Comparison of ENCODE assay signal across 22 cellular contexts in the genomic region with DNA sequence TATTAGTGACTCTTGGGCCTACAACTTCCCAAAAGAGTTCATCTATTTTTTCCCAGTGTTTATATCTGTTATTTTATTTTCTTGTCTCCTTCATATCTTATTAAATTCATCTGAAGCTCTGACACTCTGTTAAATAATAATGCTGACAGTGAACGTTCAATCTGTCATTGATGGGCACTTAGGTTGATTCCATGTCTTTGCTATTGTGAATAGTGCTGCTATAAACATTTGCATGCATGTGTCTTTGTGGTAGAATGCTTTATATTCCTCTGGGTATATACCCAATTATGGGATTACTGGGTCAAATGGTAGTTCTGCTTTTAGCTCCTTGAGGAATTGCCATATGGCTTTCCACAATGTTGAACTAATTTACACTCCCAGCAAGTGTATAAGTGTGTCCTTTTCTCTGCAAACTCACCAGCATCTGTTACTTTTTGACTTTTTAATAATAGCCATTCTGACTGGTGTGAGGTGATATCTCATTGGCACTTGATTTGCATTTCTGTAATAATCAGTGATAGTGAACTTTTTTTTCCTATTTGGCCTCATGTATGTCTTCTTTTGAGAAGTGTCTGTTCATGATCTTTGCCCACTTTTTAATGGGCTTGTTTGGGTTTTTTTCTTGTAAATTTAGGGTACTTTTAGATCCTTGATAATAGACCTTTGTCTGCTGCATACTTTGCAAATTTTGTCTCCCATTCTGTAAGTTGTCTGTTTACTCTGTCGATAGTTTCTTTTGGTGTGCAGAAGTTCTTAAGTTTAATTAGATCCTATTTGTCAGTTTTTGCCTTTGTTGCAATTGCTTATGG.
DNase-seq lines count a peak whose midpoint lies in the region; ATAC-seq and TF ChIP-seq lines count a peak whose summit lies in the region.
"Had no signal": no experiment of that assay in that cellular context is flagged by ENCODE, and none has a peak within 500 bp of the region (broad histone marks: within the 10 kb centered on the region; RNA-seq: fewer than 3 reads in every experiment).

No MANE protein-coding gene starts in this region.

- no peak for TF ChIP-seq CTCF in neural cell (IDR thresholded peaks at IDR 0.05; ENCODE audit: poor library complexity, severe bottlenecking)

- H3K4me3 Mint-ChIP-seq in activated naive CD4-positive, alpha-beta T cell treated with anti-CD3 and anti-CD28 coated beads for 36 hours = no peak overlapping the region
- H3K4me3 Mint-ChIP-seq: CD4-positive, alpha-beta T cell; T-helper 1 cell treated with Interleukin-12 subunit alpha and Interleukin-12 subunit beta and Interleukin-4 antibody, amounts not matched to agents 30 μg/mL and 1 μg/mL, for 36 hours had no signal

- peak; percentile 98 for TF ChIP-seq EP300 in neural cell (conservative IDR thresholded peaks at IDR 0.05; ENCODE audit: poor library complexity, severe bottlenecking)

- H2AFZ ChIP-seq in Karpas-422 (ENCODE audit: low read length) = no peak overlapping the region
- no peak overlapping the region for H2AFZ ChIP-seq in neural cell (ENCODE audit: low read depth, low read length)

- peak overlapping the region; percentile 35 for H3K4me2 ChIP-seq in Karpas-422 (ENCODE audit: low read depth, low read length, poor library complexity, severe bottlenecking)
- no peak overlapping the region for H3K4me2 ChIP-seq in neural cell (ENCODE audit: low read length)
- H3K4me2 ChIP-seq: BLaER1 treated with 17β-estradiol and CSF1 and Interleukin-3, amounts not matched to agents 10 nM and 100 nM; SK-N-SH had no signal

- H3K27me3 Mint-ChIP-seq in activated naive CD4-positive, alpha-beta T cell treated with anti-CD3 and anti-CD28 coated beads for 36 hours (ENCODE audit: low read depth) = no peaks in the 10 kb centered on the region

- H3K4me3 ChIP-seq in Karpas-422 (ENCODE audit: low read length) (no peak overlapping the region), neural cell (ENCODE audit: low read length) (no peak overlapping the region)
- H3K4me3 ChIP-seq: BLaER1 treated with 17β-estradiol and CSF1 and Interleukin-3, amounts not matched to agents 10 nM and 100 nM had no signal

- H3K4me1 Mint-ChIP-seq in activated naive CD4-positive, alpha-beta T cell treated with anti-CD3 and anti-CD28 coated beads for 36 hours (ENCODE audit: low read depth) = no peaks in the 10 kb centered on the region

- H3K36me3 Mint-ChIP-seq in activated naive CD4-positive, alpha-beta T cell treated with anti-CD3 and anti-CD28 coated beads for 36 hours (ENCODE audit: low read depth) = no peaks in the 10 kb centered on the region

- H3F3A ChIP-seq in neural cell (ENCODE audit: insufficient read depth, low read length, poor library complexity, severe bottlenecking) = no peaks in the 10 kb centered on the region

- no peak for TF ChIP-seq RAD21 in neural cell (conservative IDR thresholded peaks at IDR 0.05)

- no peak overlapping the region for H3K27ac ChIP-seq in Karpas-422 (ENCODE audit: low read length)
- H3K27ac ChIP-seq in neural cell (ENCODE audit: low read length) = no peak overlapping the region
- H3K27ac ChIP-seq: BLaER1 treated with 17β-estradiol and CSF1 and Interleukin-3, amounts not matched to agents 10 nM and 100 nM had no signal

- no peaks in the 10 kb centered on the region for H3K79me2 ChIP-seq in Karpas-422 (ENCODE audit: low read length)
- H3K79me2 ChIP-seq in neural cell (replicated peaks; ENCODE audit: insufficient read depth, low read length) = no peaks in the 10 kb centered on the region

- no peaks in the 10 kb centered on the region for H3K9me3 Mint-ChIP-seq in activated naive CD4-positive, alpha-beta T cell treated with anti-CD3 and anti-CD28 coated beads for 36 hours
- H3K9me3 Mint-ChIP-seq: CD4-positive, alpha-beta T cell had no signal

- H3K9me2 ChIP-seq in Karpas-422 (replicated peaks; ENCODE audit: insufficient read depth, low read length) (no peaks in the 10 kb centered on the region), neural cell (ENCODE audit: insufficient read depth, low read length) (no peaks in the 10 kb centered on the region)
- H3K9me2 ChIP-seq: SK-N-SH had no signal

- H3K27ac Mint-ChIP-seq in activated naive CD4-positive, alpha-beta T cell treated with anti-CD3 and anti-CD28 coated beads for 36 hours = no peak overlapping the region
- H3K27ac Mint-ChIP-seq: CD4-positive, alpha-beta T cell; T-helper 1 cell treated with Interleukin-12 subunit alpha and Interleukin-12 subunit beta and Interleukin-4 antibody, amounts not matched to agents 30 μg/mL and 1 μg/mL, for 36 hours had no signal

- H3K4me1 ChIP-seq in Karpas-422 (ENCODE audit: low read length) = peaks cover 23% of the 10 kb centered on the region
- H3K4me1 ChIP-seq: BLaER1 treated with 17β-estradiol and CSF1 and Interleukin-3, amounts not matched to agents 10 nM and 100 nM had no signal

- H3K9me3 ChIP-seq in Karpas-422 (ENCODE audit: low read length) = no peaks in the 10 kb centered on the region
- H3K9me3 ChIP-seq in neural cell (ENCODE audit: low read length) = no peaks in the 10 kb centered on the region
- H3K9me3 ChIP-seq: BLaER1 treated with 17β-estradiol and CSF1 and Interleukin-3, amounts not matched to agents 10 nM and 100 nM; SK-N-SH had no signal

- H3K27me3 ChIP-seq in Karpas-422 (ENCODE audit: low read length) (no peaks in the 10 kb centered on the region; the same call in 1 of the 2 replicates), neural cell (ENCODE audit: insufficient read depth, low read depth, low read length) (no peaks in the 10 kb centered on the region)
- H3K27me3 ChIP-seq: BLaER1 treated with 17β-estradiol and CSF1 and Interleukin-3, amounts not matched to agents 10 nM and 100 nM had no signal

- intact Hi-C loops in activated naive CD4-positive, alpha-beta T cell treated with anti-CD3 and anti-CD28 coated beads for 36 hours (cut with micrococcal nuclease) = no loop called here

- no peak for ATAC-seq in activated CD4-positive, CD25-positive, alpha-beta regulatory T cell treated with anti-CD3 and anti-CD28 coated beads, Interleukin-2, amount 50 U/mL, for 24 hours

- DNase-seq in DMS 273 (lab: John Stamatoyannopoulos, UW; ENCODE audit: unreplicated experiment) (peak; percentile 68), Karpas-422 (peak; percentile 44), NCI-H526 treated with DMSO at 0.1 percent for 48 hours (lab: John Stamatoyannopoulos, UW) (peak; percentile 6)
- DNase-seq in activated CD8-positive, alpha-beta memory T cell treated with anti-CD3 and anti-CD28 coated beads for 24 hours = no peak
- DNase-seq in activated naive CD4-positive, alpha-beta T cell treated with anti-CD3 and anti-CD28 coated beads for 36 hours = no peak
- DNase-seq: AML-193; CD4-positive, alpha-beta T cell; DMS79 treated with DMSO at 0.1 percent for 48 hours; GF-D8; KG1; MM.1S; NCI-H1048; NCI-H1417; NCI-H1694; NCI-H2029 treated with DMSO at 0.1 percent for 48 hours; SIG-M5; SK-N-SH; SW 1271 had no signal

- no peak overlapping the region for H3K9ac ChIP-seq in Karpas-422 (ENCODE audit: low read length)
- H3K9ac ChIP-seq in neural cell (ENCODE audit: low read length) = no peak overlapping the region
- H3K9ac ChIP-seq: BLaER1 treated with 17β-estradiol and CSF1 and Interleukin-3, amounts not matched to agents 10 nM and 100 nM; SK-N-SH had no signal

- H4K20me1 ChIP-seq in Karpas-422 (ENCODE audit: insufficient read depth, low read depth, low read length) (no peaks in the 10 kb centered on the region), neural cell (ENCODE audit: insufficient read depth) (no peaks in the 10 kb centered on the region)
- H4K20me1 ChIP-seq: BLaER1 treated with 17β-estradiol and CSF1 and Interleukin-3, amounts not matched to agents 10 nM and 100 nM had no signal

- CTCF ChIA-PET in activated naive CD4-positive, alpha-beta T cell treated with anti-CD3 and anti-CD28 coated beads for 36 hours (lab: Charles Lee) = no interaction called here

- H3K36me3 ChIP-seq in Karpas-422 (ENCODE audit: insufficient read depth, low read length) = no peaks in the 10 kb centered on the region
- H3K36me3 ChIP-seq in neural cell (ENCODE audit: insufficient read depth, low read length) = no peaks in the 10 kb centered on the region
- H3K36me3 ChIP-seq: BLaER1 treated with 17β-estradiol and CSF1 and Interleukin-3, amounts not matched to agents 10 nM and 100 nM had no signal

TF ChIP-seq in neural cell, 6 proteins besides CTCF, POLR2A, EP300 and RAD21:
- no peak for TF ChIP-seq TAF1 (IDR thresholded peaks at IDR 0.05; ENCODE audit: low read depth)
- TF ChIP-seq EZH2 (IDR thresholded peaks at IDR 0.05; ENCODE audit: borderline replicate concordance, insufficient read depth, low read length, poor library complexity, severe bottlenecking) = no peak
- TF ChIP-seq MXI1 (conservative IDR thresholded peaks at IDR 0.05; ENCODE audit: poor library complexity, severe bottlenecking) = no peak
- TF ChIP-seq, protein P1, sequence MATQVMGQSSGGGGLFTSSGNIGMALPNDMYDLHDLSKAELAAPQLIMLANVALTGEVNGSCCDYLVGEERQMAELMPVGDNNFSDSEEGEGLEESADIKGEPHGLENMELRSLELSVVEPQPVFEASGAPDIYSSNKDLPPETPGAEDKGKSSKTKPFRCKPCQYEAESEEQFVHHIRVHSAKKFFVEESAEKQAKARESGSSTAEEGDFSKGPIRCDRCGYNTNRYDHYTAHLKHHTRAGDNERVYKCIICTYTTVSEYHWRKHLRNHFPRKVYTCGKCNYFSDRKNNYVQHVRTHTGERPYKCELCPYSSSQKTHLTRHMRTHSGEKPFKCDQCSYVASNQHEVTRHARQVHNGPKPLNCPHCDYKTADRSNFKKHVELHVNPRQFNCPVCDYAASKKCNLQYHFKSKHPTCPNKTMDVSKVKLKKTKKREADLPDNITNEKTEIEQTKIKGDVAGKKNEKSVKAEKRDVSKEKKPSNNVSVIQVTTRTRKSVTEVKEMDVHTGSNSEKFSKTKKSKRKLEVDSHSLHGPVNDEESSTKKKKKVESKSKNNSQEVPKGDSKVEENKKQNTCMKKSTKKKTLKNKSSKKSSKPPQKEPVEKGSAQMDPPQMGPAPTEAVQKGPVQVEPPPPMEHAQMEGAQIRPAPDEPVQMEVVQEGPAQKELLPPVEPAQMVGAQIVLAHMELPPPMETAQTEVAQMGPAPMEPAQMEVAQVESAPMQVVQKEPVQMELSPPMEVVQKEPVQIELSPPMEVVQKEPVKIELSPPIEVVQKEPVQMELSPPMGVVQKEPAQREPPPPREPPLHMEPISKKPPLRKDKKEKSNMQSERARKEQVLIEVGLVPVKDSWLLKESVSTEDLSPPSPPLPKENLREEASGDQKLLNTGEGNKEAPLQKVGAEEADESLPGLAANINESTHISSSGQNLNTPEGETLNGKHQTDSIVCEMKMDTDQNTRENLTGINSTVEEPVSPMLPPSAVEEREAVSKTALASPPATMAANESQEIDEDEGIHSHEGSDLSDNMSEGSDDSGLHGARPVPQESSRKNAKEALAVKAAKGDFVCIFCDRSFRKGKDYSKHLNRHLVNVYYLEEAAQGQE (IDR thresholded peaks at IDR 0.05; ENCODE audit: borderline replicate concordance) = peak; percentile 50
- peak; percentile 100 for TF ChIP-seq POLR2AphosphoS5 (IDR thresholded peaks at IDR 0.05)

Comparison
In these comparisons a context has a peak if more than half of its experiments do, and no peak if none do; other contexts are left out.
1. DNase-seq: peak in DMS 273 (single experiment), Karpas-422 (single experiment) and NCI-H526 treated with DMSO at 0.1 percent for 48 hours (single experiment); none in activated CD8-positive, alpha-beta memory T cell treated with anti-CD3 and anti-CD28 coated beads for 24 hours (single experiment) and activated naive CD4-positive, alpha-beta T cell treated with anti-CD3 and anti-CD28 coated beads for 36 hours (single experiment).